ENCODE assay signal across 9 cellular contexts in genomic region chr20:3932277-3933073, GRCh38. TPM values are rescaled to one million over a fixed set of nuclear protein-coding genes. Genes with fewer than 3 reads are reported as not detected.
DNase-seq lines count a peak whose midpoint lies in the region; ATAC-seq and TF ChIP-seq lines count a peak whose summit lies in the region.
"Had no signal": no experiment of that assay in that cellular context is flagged by ENCODE, and none has a peak within 500 bp of the region (broad histone marks: within the 10 kb centered on the region; RNA-seq: fewer than 3 reads in every experiment).

No MANE protein-coding gene starts in this region.

- peak overlapping the region; percentile 75 for H3K27ac Mint-ChIP-seq in activated CD4-positive, alpha-beta T cell treated with anti-CD3 and anti-CD28 coated beads, Interleukin-2, amount 10 ng/mL, durations not matched to agents 7 days and 5 days

- H3K4me3 ChIP-seq in ascending aorta: peak overlapping the region; percentile 21 to 55
- no peak overlapping the region for H3K4me3 ChIP-seq in thyroid gland (replicated peaks in 1 of 3)

- H3K4me1 ChIP-seq in ascending aorta (peaks cover 22 to 63% of the 10 kb centered on the region in 2 donors), thyroid gland (peaks cover 47 to 72% of the 10 kb centered on the region in 2 donors)

- peak overlapping the region; percentile 4 for H3K4me3 Mint-ChIP-seq in activated CD4-positive, alpha-beta T cell treated with anti-CD3 and anti-CD28 coated beads, Interleukin-2, amount 10 ng/mL, durations not matched to agents 7 days and 5 days

- H3K36me3 ChIP-seq in ascending aorta: peaks cover 12 to 15% of the 10 kb centered on the region in 2 donors
- no peaks in the 10 kb centered on the region for H3K36me3 ChIP-seq in thyroid gland

- intact Hi-C loops in ascending aorta (cut with DNase I): loop anchor here (2.0 to 5.0 kb wide), 2 partner anchors 44 to 50 kb away; partner anchors contain the start of gene PANK2
- intact Hi-C loops in thyroid gland (cut with DNase I): no loop called here

- no peak for DNase-seq in activated CD4-positive, alpha-beta T cell treated with anti-CD3 and anti-CD28 coated beads, Interleukin-2, amount 10 ng/mL, durations not matched to agents 7 days and 5 days
- no peak for DNase-seq in activated CD4-positive, alpha-beta T cell treated with anti-CD3 and anti-CD28 coated beads, Interleukin-2, amount 50 U/mL, for 1 hour
- no peak for DNase-seq in ascending aorta (ENCODE audit: low spot score in 2 of 2)
- DNase-seq in left lobe of liver (ENCODE audit: low spot score): no peak
- no peak for DNase-seq in thyroid gland
- DNase-seq: activated effector memory CD4-positive, alpha-beta T cell treated with anti-CD3 and anti-CD28 coated beads, Interleukin-2, amount 50 U/mL, for 16 hours had no signal

- H3K36me3 Mint-ChIP-seq in activated CD4-positive, alpha-beta T cell treated with anti-CD3 and anti-CD28 coated beads, Interleukin-2, amount 10 ng/mL, durations not matched to agents 7 days and 5 days (ENCODE audit: low read depth): peaks cover 17% of the 10 kb centered on the region

- CTCF ChIA-PET in activated CD4-positive, alpha-beta T cell treated with anti-CD3 and anti-CD28 coated beads, Interleukin-2, amount 10 ng/mL, durations not matched to agents 7 days and 5 days (lab: Charles Lee): interaction anchor here (0.5 to 1.3 kb wide), 7 partner anchors 21 to 839 kb away, joined by 3 to 5 read pairs (median 3); no protein-coding TSS in a partner anchor

- no peak for TF ChIP-seq POLR2A in thyroid gland (IDR thresholded peaks at IDR 0.05)

- ATAC-seq in left lobe of liver (peak; percentile 75), HG02763 (IDR thresholded peaks at IDR 0.05; ENCODE audit: unreplicated experiment) (no peak), HG03565 (IDR thresholded peaks at IDR 0.05; ENCODE audit: unreplicated experiment) (no peak), HG03175 (IDR thresholded peaks at IDR 0.05; ENCODE audit: unreplicated experiment) (no peak)

- peaks cover 24% of the 10 kb centered on the region for H3K4me1 Mint-ChIP-seq in activated CD4-positive, alpha-beta T cell treated with anti-CD3 and anti-CD28 coated beads, Interleukin-2, amount 10 ng/mL, durations not matched to agents 7 days and 5 days

- no peak for TF ChIP-seq CTCF in ascending aorta (IDR thresholded peaks at IDR 0.05)
- TF ChIP-seq CTCF in thyroid gland (IDR thresholded peaks at IDR 0.05): no peak

- H3K9me3 ChIP-seq in ascending aorta (no peaks in the 10 kb centered on the region), thyroid gland (no peaks in the 10 kb centered on the region)

- POLR2A ChIA-PET in activated CD4-positive, alpha-beta T cell treated with anti-CD3 and anti-CD28 coated beads, Interleukin-2, amount 10 ng/mL, durations not matched to agents 7 days and 5 days (lab: Charles Lee): no interaction called here

- no peaks in the 10 kb centered on the region for H3K27me3 Mint-ChIP-seq in activated CD4-positive, alpha-beta T cell treated with anti-CD3 and anti-CD28 coated beads, Interleukin-2, amount 10 ng/mL, durations not matched to agents 7 days and 5 days

- H3K27me3 ChIP-seq in ascending aorta: no peaks in the 10 kb centered on the region
- no peaks in the 10 kb centered on the region for H3K27me3 ChIP-seq in thyroid gland

- H3K9me3 Mint-ChIP-seq in activated CD4-positive, alpha-beta T cell treated with anti-CD3 and anti-CD28 coated beads, Interleukin-2, amount 10 ng/mL, durations not matched to agents 7 days and 5 days: peaks cover under 1% of the 10 kb centered on the region

- 55 to 57% methylated on average over 10 of the region's 10 CpGs for WGBS in thyroid gland, 2 donors

- peak overlapping the region; percentile 68 to 69 for H3K27ac ChIP-seq in ascending aorta
- H3K27ac ChIP-seq in thyroid gland: peak overlapping the region; percentile 75 to 79 (median 79)

RNA-seq across cellular contexts. Expression of gene PANK2, which starts 43.3 kb away (rescaled TPM):
- total RNA-seq in activated CD4-positive, alpha-beta T cell treated with anti-CD3 and anti-CD28 coated beads, Interleukin-2, amount 10 ng/mL, durations not matched to agents 7 days and 5 days: 10 to 100 TPM; 59.7 to 64.5 TPM
- total RNA-seq in ascending aorta (81.1 TPM), left lobe of liver (14.7 TPM), thyroid gland (10 to 100 TPM; 52.3 to 63.4 (median 61.4) TPM)

Comparison
In these comparisons a context has a peak if more than half of its experiments do, and no peak if none do; other contexts are left out.
1. H3K4me3 ChIP-seq: peak in ascending aorta (2 of 2); none in thyroid gland (0 of 3).